ENCODE assay signal across 1 cellular context in the genomic region with DNA sequence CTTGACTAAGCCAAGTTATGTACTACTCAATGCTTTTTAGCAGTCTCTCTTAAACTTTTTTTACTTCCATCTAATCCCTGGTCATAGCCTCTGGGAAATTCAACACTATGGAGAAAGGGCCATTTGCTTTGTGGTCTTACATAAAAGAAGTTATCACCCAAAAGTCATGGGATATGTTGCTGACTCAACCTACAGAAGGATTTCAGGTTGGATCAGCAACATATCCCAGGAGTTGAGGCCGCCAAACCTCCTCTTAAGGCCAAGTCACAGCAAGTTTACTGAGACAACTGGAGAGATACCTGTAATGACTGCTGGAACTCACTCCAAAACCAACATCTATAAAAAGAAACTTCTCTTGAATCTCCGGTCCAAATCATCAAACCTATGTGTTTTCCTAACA.
TF ChIP-seq lines count a peak whose summit lies in the region.

No MANE protein-coding gene starts in this region.

TF ChIP-seq in IMR-90, 13 proteins besides CTCF, POLR2A, EP300 and RAD21:
- TF ChIP-seq, protein P1, sequence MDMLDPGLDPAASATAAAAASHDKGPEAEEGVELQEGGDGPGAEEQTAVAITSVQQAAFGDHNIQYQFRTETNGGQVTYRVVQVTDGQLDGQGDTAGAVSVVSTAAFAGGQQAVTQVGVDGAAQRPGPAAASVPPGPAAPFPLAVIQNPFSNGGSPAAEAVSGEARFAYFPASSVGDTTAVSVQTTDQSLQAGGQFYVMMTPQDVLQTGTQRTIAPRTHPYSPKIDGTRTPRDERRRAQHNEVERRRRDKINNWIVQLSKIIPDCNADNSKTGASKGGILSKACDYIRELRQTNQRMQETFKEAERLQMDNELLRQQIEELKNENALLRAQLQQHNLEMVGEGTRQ (IDR thresholded peaks at IDR 0.05; ENCODE audit: low read depth, low read length) = no peak
- TF ChIP-seq MAZ (IDR thresholded peaks at IDR 0.05; ENCODE audit: borderline replicate concordance, low read depth, low read length) (no peak), RFX5 (IDR thresholded peaks at IDR 0.05; ENCODE audit: low read depth, low read length) (no peak), NFE2L2 (IDR thresholded peaks at IDR 0.05; ENCODE audit: low read depth, low read length) (no peak), BHLHE40 (IDR thresholded peaks at IDR 0.05; ENCODE audit: low read depth, low read length) (no peak), MAFK (IDR thresholded peaks at IDR 0.05; ENCODE audit: low read depth, low read length) (no peak), RCOR1 (IDR thresholded peaks at IDR 0.05; ENCODE audit: insufficient replicate concordance, low read length) (no peak), CHD1 (IDR thresholded peaks at IDR 0.05; ENCODE audit: low read depth, low read length) (no peak), ELK1 (IDR thresholded peaks at IDR 0.05; ENCODE audit: borderline replicate concordance, low read depth, low read length) (no peak), SMC3 (IDR thresholded peaks at IDR 0.05; ENCODE audit: low read depth, low read length) (no peak), CEBPB (IDR thresholded peaks at IDR 0.05; ENCODE audit: low read depth, low read length) (no peak)
